8 cellular contexts compared by ENCODE assay signal in the genomic region with DNA sequence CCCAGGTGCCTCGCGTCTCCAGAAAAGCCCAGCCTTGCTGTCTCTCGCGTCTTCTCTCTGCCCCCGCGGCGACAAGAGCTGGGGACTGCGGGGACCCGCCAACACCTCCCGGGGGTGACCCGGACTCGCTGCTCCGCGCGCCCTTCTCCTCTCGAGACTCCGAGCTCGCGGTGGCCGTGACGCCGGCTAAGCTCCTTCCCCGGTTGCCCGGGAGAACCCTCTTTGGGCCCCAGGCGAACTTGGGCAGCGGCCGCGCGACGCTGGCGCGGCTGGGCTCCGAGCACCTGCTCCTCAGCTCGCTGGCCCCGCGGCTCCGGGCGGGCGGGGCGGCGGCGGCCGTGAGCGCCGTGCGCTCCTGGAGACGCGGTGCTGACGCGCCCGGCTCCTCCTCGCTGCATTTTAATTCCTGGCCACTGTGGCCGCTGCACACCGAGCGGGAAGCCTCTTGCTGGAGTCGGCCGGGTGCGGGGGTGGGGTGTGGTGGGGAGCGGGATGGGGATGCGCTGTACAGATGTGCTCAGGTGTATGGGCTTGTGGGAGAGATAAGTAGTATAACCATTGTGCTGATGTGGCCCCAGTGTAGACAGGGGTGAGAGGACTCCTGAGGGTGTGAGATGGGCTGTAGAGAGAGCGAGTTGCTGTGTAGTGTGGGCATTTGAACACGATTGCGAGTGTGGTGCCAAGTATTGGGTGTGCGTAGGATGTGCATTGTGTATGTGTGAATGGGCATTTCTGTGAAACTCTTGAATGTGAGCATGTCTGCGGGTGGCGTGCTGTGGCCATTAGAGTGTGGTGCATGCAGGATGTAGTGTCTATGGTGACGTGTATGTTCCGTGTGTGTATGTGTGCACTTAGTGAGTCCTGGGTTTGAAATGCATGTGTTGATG. TPM values are rescaled to one million over a fixed set of nuclear protein-coding genes. Genes with fewer than 3 reads are reported as not detected.
A peak's percentile ranks its signal among the peaks of the same experiment; 100 is the strongest.
DNase-seq lines count a peak whose midpoint lies in the region; ATAC-seq and TF ChIP-seq lines count a peak whose summit lies in the region.

A gene (minus strand): TSS at position 315 of the 887 bp plus-strand sequence.

- H3K27me3 Mint-ChIP-seq in CD8-positive, alpha-beta T cell (ENCODE audit: low read depth): peaks cover 48% of the 10 kb centered on the region
- peaks cover 83% of the 10 kb centered on the region for H3K27me3 Mint-ChIP-seq in endodermal cell (ENCODE audit: insufficient read depth)
- peaks cover 86% of the 10 kb centered on the region for H3K27me3 Mint-ChIP-seq in neural crest cell (ENCODE audit: low read depth)
- peaks cover 53% of the 10 kb centered on the region for H3K27me3 Mint-ChIP-seq in activated CD4-positive, alpha-beta T cell treated with anti-CD3 and anti-CD28 coated beads, Interleukin-2, amount 10 ng/mL, durations not matched to agents 24 days and 14 days

- WGBS in endodermal cell (ENCODE audit: insufficient coverage in 1 of 2, insufficient read length in 1 of 2), 2 experiments: 11 to 29% methylated on average over 16 to 68 of the region's 68 CpGs

- no peaks in the 10 kb centered on the region for H3K9me3 Mint-ChIP-seq in CD8-positive, alpha-beta T cell
- H3K9me3 Mint-ChIP-seq in endodermal cell (no peaks in the 10 kb centered on the region), neural crest cell (no peaks in the 10 kb centered on the region)
- no peaks in the 10 kb centered on the region for H3K9me3 Mint-ChIP-seq in activated CD4-positive, alpha-beta T cell treated with anti-CD3 and anti-CD28 coated beads, Interleukin-2, amount 10 ng/mL, durations not matched to agents 24 days and 14 days

- peaks cover 4% of the 10 kb centered on the region for H3K27me3 ChIP-seq in CD8-positive, alpha-beta T cell (ENCODE audit: insufficient read depth, low read length)
- H3K27me3 ChIP-seq in endodermal cell (ENCODE audit: control insufficient read depth, insufficient read depth, low read length, poor library complexity, severe bottlenecking): peaks cover 83% of the 10 kb centered on the region

- H3K4me3 Mint-ChIP-seq in CD8-positive, alpha-beta T cell: peak within 1 kb of the TSS; percentile 27
- H3K4me3 Mint-ChIP-seq in endodermal cell (peak within 1 kb of the TSS; percentile 45), neural crest cell (peak within 1 kb of the TSS; percentile 72)
- H3K4me3 Mint-ChIP-seq in activated CD4-positive, alpha-beta T cell treated with anti-CD3 and anti-CD28 coated beads, Interleukin-2, amount 10 ng/mL, durations not matched to agents 24 days and 14 days: no peak within 1 kb of the TSS

- no peaks in the 10 kb centered on the region for H3K9me3 ChIP-seq in CD8-positive, alpha-beta T cell (ENCODE audit: low read length)
- H3K9me3 ChIP-seq in endodermal cell (ENCODE audit: control insufficient read depth, low read length): no peaks in the 10 kb centered on the region

- no peaks in the 10 kb centered on the region for H3K36me3 ChIP-seq in CD8-positive, alpha-beta T cell (ENCODE audit: insufficient read depth, low read length)
- no peaks in the 10 kb centered on the region for H3K36me3 ChIP-seq in endodermal cell (ENCODE audit: control insufficient read depth, insufficient read depth, low read length)

- no peak for ATAC-seq in CD8-positive, alpha-beta T cell
- ATAC-seq in HG03354 (IDR thresholded peaks at IDR 0.05; ENCODE audit: poor library complexity, severe bottlenecking, unreplicated experiment) (no peak), GM21515 (IDR thresholded peaks at IDR 0.05; ENCODE audit: unreplicated experiment) (no peak)

- peaks cover 11% of the 10 kb centered on the region for H3K4me1 Mint-ChIP-seq in CD8-positive, alpha-beta T cell (ENCODE audit: low read depth)
- H3K4me1 Mint-ChIP-seq in endodermal cell: peaks cover 8% of the 10 kb centered on the region
- H3K4me1 Mint-ChIP-seq in neural crest cell: peaks cover 15% of the 10 kb centered on the region
- H3K4me1 Mint-ChIP-seq in activated CD4-positive, alpha-beta T cell treated with anti-CD3 and anti-CD28 coated beads, Interleukin-2, amount 10 ng/mL, durations not matched to agents 24 days and 14 days: no peaks in the 10 kb centered on the region

- no peak within 1 kb of the TSS for H3K4me3 ChIP-seq in CD8-positive, alpha-beta T cell (ENCODE audit: low read depth, low read length)
- H3K4me3 ChIP-seq in endodermal cell (ENCODE audit: low read length): peak within 1 kb of the TSS; percentile 73

- H3K4me1 ChIP-seq in CD8-positive, alpha-beta T cell (ENCODE audit: insufficient read depth, low read length): no peaks in the 10 kb centered on the region
- H3K4me1 ChIP-seq in endodermal cell (ENCODE audit: control insufficient read depth, insufficient read depth, low read length): no peaks in the 10 kb centered on the region

- TF ChIP-seq CTCF in CD8-positive, alpha-beta T cell (IDR thresholded peaks at IDR 0.05): no peak
- TF ChIP-seq CTCF in endodermal cell (conservative IDR thresholded peaks at IDR 0.05) (peak; percentile 27), neural crest cell (conservative IDR thresholded peaks at IDR 0.05) (peak; percentile 36)

- H3K36me3 Mint-ChIP-seq in CD8-positive, alpha-beta T cell: no peaks in the 10 kb centered on the region
- no peaks in the 10 kb centered on the region for H3K36me3 Mint-ChIP-seq in endodermal cell (ENCODE audit: low read depth)
- H3K36me3 Mint-ChIP-seq in neural crest cell (ENCODE audit: low read depth): no peaks in the 10 kb centered on the region
- no peaks in the 10 kb centered on the region for H3K36me3 Mint-ChIP-seq in activated CD4-positive, alpha-beta T cell treated with anti-CD3 and anti-CD28 coated beads, Interleukin-2, amount 10 ng/mL, durations not matched to agents 24 days and 14 days (ENCODE audit: low read depth)

- POLR2A ChIA-PET in CD8-positive, alpha-beta T cell (lab: Charles Lee): no interaction called here

- DNase-seq in CD8-positive, alpha-beta T cell: no peak
- peak; percentile 6 for DNase-seq in NCI-H69 (lab: John Stamatoyannopoulos, UW)
- DNase-seq in endodermal cell: peak; percentile 91
- peak; percentile 8 for DNase-seq in neural crest cell (ENCODE audit: low read depth, low spot score)
- DNase-seq in GOT3 (lab: John Stamatoyannopoulos, UW): no peak
- DNase-seq in activated CD4-positive, alpha-beta T cell treated with anti-CD3 and anti-CD28 coated beads, Interleukin-2, amount 10 ng/mL, durations not matched to agents 24 days and 14 days: no peak

- H3K27ac Mint-ChIP-seq in CD8-positive, alpha-beta T cell: no peak within 1 kb of the TSS
- H3K27ac Mint-ChIP-seq in endodermal cell: no peak within 1 kb of the TSS
- H3K27ac Mint-ChIP-seq in neural crest cell (ENCODE audit: unreplicated experiment): no peak within 1 kb of the TSS
- no peak within 1 kb of the TSS for H3K27ac Mint-ChIP-seq in activated CD4-positive, alpha-beta T cell treated with anti-CD3 and anti-CD28 coated beads, Interleukin-2, amount 10 ng/mL, durations not matched to agents 24 days and 14 days

- intact Hi-C loops in CD8-positive, alpha-beta T cell (cut with DNase I, micrococcal nuclease): no loop called here
- intact Hi-C loops in activated CD4-positive, alpha-beta T cell treated with anti-CD3 and anti-CD28 coated beads, Interleukin-2, amount 10 ng/mL, durations not matched to agents 24 days and 14 days (cut with micrococcal nuclease): no loop called here

- no peak within 1 kb of the TSS for H3K27ac ChIP-seq in CD8-positive, alpha-beta T cell (ENCODE audit: low read depth, low read length)
- H3K27ac ChIP-seq in endodermal cell (ENCODE audit: low read depth, low read length): no peak within 1 kb of the TSS

- CTCF ChIA-PET in CD8-positive, alpha-beta T cell (lab: Charles Lee): no interaction called here

- no peak within 1 kb of the TSS for H3K9ac ChIP-seq in endodermal cell (ENCODE audit: extremely low read depth, low read length, poor library complexity, severe bottlenecking)

RNA-seq across cellular contexts. Expression of the gene that starts here (rescaled TPM):
- total RNA-seq in CD8-positive, alpha-beta T cell: not detected
- 1 to 10 TPM; 3.0 to 3.3 TPM for total RNA-seq in endodermal cell
- 0.89 TPM for polyA plus RNA-seq in endodermal cell (2013, experiment 1 of 2)
- polyA plus RNA-seq in endodermal cell (2013, experiment 2 of 2): 1.3 TPM
- total RNA-seq in neural crest cell: 0.12 TPM in 1 of 2 replicates, not detected in the other
- total RNA-seq in activated CD4-positive, alpha-beta T cell treated with anti-CD3 and anti-CD28 coated beads, Interleukin-2, amount 10 ng/mL, durations not matched to agents 24 days and 14 days: not detected in 2 replicates

Comparison
In these comparisons a context has a peak if more than half of its experiments do, and no peak if none do; other contexts are left out.
1. Peak in DNase-seq in neural crest cell; RNA of the gene not detected or under 1 TPM.
2. DNase-seq: peak in NCI-H69 (single experiment) and endodermal cell (single experiment); none in CD8-positive, alpha-beta T cell (0 of 7), GOT3 (single experiment) and activated CD4-positive, alpha-beta T cell treated with anti-CD3 and anti-CD28 coated beads, Interleukin-2, amount 10 ng/mL, durations not matched to agents 24 days and 14 days (single experiment).